ENCODE assay signal across 1 cellular context in genomic region chr19:45927565-45928261, GRCh38.
TF ChIP-seq lines count a peak whose summit lies in the region.

No MANE protein-coding gene starts in this region.

TF ChIP-seq in HepG2, 621 proteins besides CTCF, POLR2A, EP300 and RAD21 (continued from another document and continues in another):
- TF ChIP-seq AHDC1 (CRISPR knock-in tag; IDR thresholded peaks at IDR 0.05; ENCODE audit: borderline replicate concordance) (no peak), ZBTB33 (CRISPR knock-in tag; IDR thresholded peaks at IDR 0.05) (peak; percentile 9; the same call in 1 of the 2 replicates), NR2C2 (CRISPR knock-in tag; IDR thresholded peaks at IDR 0.05; ENCODE audit: borderline replicate concordance) (peak; percentile 97), MBNL3 (CRISPR knock-in tag; conservative IDR thresholded peaks at IDR 0.05) (no peak), MXD3 (CRISPR knock-in tag; IDR thresholded peaks at IDR 0.05) (peak; percentile 75), ARNT2 (CRISPR knock-in tag; IDR thresholded peaks at IDR 0.05; ENCODE audit: low read depth) (peak; percentile 75; the same call in 1 of the 2 replicates), ARNT (IDR thresholded peaks at IDR 0.05) (no peak), ZNF614 (CRISPR knock-in tag; IDR thresholded peaks at IDR 0.05; ENCODE audit: borderline replicate concordance) (0 out of 2 replicates have a peak, but pooled peaks have one; percentile 64), ZNF572 (CRISPR knock-in tag; IDR thresholded peaks at IDR 0.05) (no peak), NCOA1 (CRISPR knock-in tag; IDR thresholded peaks at IDR 0.05) (no peak), RFXANK (CRISPR knock-in tag; IDR thresholded peaks at IDR 0.05) (0 out of 2 replicates have a peak, but pooled peaks have one; percentile 60), ZNF598 (CRISPR knock-in tag; IDR thresholded peaks at IDR 0.05; ENCODE audit: borderline replicate concordance) (no peak), ZNF552 (CRISPR knock-in tag; IDR thresholded peaks at IDR 0.05; ENCODE audit: borderline replicate concordance) (no peak), TFDP2 (CRISPR knock-in tag; IDR thresholded peaks at IDR 0.05) (peak; percentile 100), HMGXB3 (CRISPR knock-in tag; IDR thresholded peaks at IDR 0.05; ENCODE audit: borderline replicate concordance) (peak; percentile 74; the same call in 1 of the 2 replicates), ZBTB4 (CRISPR knock-in tag; IDR thresholded peaks at IDR 0.05; ENCODE audit: borderline replicate concordance) (no peak), ZNF563 (CRISPR knock-in tag; IDR thresholded peaks at IDR 0.05) (peak; percentile 17; the same call in 1 of the 2 replicates), ZSCAN30 (CRISPR knock-in tag; IDR thresholded peaks at IDR 0.05) (no peak), HNRNPUL1 (IDR thresholded peaks at IDR 0.05; ENCODE audit: low read depth, low read length) (no peak), REPIN1 (CRISPR knock-in tag; IDR thresholded peaks at IDR 0.05; ENCODE audit: borderline replicate concordance, low read depth) (peak; percentile 73; the same call in 1 of the 2 replicates), ZNF558 (CRISPR knock-in tag; IDR thresholded peaks at IDR 0.05; ENCODE audit: borderline replicate concordance) (no peak), ZBTB43 (CRISPR knock-in tag; conservative IDR thresholded peaks at IDR 0.05) (no peak), ZNF232 (CRISPR knock-in tag; IDR thresholded peaks at IDR 0.05; ENCODE audit: borderline replicate concordance) (no peak), ZNF639 (CRISPR knock-in tag; conservative IDR thresholded peaks at IDR 0.05) (no peak), U2AF1 (optimal IDR thresholded peaks at IDR 0.05; ENCODE audit: low read depth, low read length) (no peak), ZBTB44 (CRISPR knock-in tag; IDR thresholded peaks at IDR 0.05) (no peak), MXI1 (IDR thresholded peaks at IDR 0.05; ENCODE audit: borderline replicate concordance, low read depth, low read length) (peak; percentile 91; the same call in 2 of the 3 replicates), ZNF414 (CRISPR knock-in tag; IDR thresholded peaks at IDR 0.05) (no peak), ZIK1 (CRISPR knock-in tag; IDR thresholded peaks at IDR 0.05; ENCODE audit: borderline replicate concordance, low read depth) (no peak), CHCHD3 (CRISPR knock-in tag; IDR thresholded peaks at IDR 0.05) (0 out of 2 replicates have a peak, but pooled peaks have one; percentile 55), ZNF782 (CRISPR knock-in tag; IDR thresholded peaks at IDR 0.05; ENCODE audit: borderline replicate concordance) (no peak), MXD1 (CRISPR knock-in tag; IDR thresholded peaks at IDR 0.05) (peak; percentile 52; the same call in 1 of the 2 replicates)
